ENCODE assay signal across 17 cellular contexts in the genomic region with DNA sequence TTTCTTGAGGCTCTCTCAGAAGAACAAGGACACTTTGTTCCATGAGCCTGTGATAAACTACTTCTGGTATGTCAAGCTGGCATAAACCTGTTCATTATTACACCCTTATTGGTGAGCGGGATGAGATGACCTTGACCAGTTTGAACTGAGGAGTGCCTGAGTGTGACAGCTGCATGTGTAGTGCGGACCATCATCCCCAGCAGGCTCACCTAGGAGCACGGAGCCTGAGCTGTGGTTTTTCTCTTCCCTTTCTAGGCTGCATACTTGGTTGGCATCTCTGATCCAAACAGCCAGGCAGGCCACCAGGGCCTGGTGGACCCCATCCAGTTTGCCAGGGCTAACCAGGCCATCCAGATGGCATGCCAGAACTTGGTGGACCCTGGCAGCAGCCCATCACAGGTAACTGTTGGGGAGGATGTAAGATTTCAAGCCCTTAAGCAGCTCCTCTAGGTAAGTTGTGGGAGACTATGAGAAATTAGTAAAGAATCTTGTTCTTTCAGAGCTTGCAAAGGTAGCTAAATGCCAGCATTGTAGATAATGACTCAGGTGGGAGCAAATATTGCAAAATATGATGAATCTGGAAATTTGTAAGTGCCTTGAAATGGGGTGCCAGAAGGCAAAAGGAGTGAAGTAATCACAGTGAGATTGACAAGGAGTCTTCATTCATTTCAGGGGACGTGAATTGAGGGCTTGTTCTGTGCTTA.
DNase-seq lines count a peak whose midpoint lies in the region; ATAC-seq, FAIRE-seq and TF ChIP-seq lines count a peak whose summit lies in the region.
"Had no signal": no experiment of that assay in that cellular context is flagged by ENCODE, and none has a peak within 500 bp of the region (broad histone marks: within the 10 kb centered on the region; RNA-seq: fewer than 3 reads in every experiment).

No MANE protein-coding gene starts in this region.

- DNase-seq in HFFc6, result no peak
- peak; percentile 61 for DNase-seq in RWPE1 (ENCODE audit: low spot score)
- DNase-seq in keratinocyte (ENCODE audit: low read depth, low spot score), result no peak
- no peak for DNase-seq in substantia nigra (lab: John Stamatoyannopoulos, UW)
- no peak for DNase-seq in stimulated activated naive B cell treated with anti-CD40 and anti-IgM and Interleukin-4, amounts not matched to agents 10 μg/mL and 1 μg/mL and 100 μg/mL, for 72 hours
- DNase-seq in NCI-H1105 (lab: John Stamatoyannopoulos, UW), result no peak
- DNase-seq in esophagus squamous epithelium (lab: John Stamatoyannopoulos, UW), result no peak
- DNase-seq: BE2C; CD8-positive, alpha-beta memory T cell; DND-41; GDM1; Kasumi-1; NCI-H1436; NCI-H2081; NCI-H510A treated with DMSO at 0.1 percent for 48 hours; SJCRH30 had no signal

- H3K4me2 ChIP-seq in keratinocyte (ENCODE audit: control insufficient read depth, extremely low read depth, insufficient read depth, low read depth, low read length), result peak overlapping the region; percentile 59

- H3K79me2 ChIP-seq in keratinocyte (ENCODE audit: control insufficient read depth, insufficient read depth, low read length), result no peaks in the 10 kb centered on the region

- H3K4me3 Mint-ChIP-seq in HFFc6, result no peak overlapping the region
- no peak overlapping the region for H3K4me3 Mint-ChIP-seq in stimulated activated naive B cell treated with anti-CD40 and anti-IgM and Interleukin-4, amounts not matched to agents 10 μg/mL and 1 μg/mL and 100 μg/mL, for 72 hours
- H3K4me3 Mint-ChIP-seq: CD8-positive, alpha-beta memory T cell had no signal

- POLR2A ChIA-PET in RWPE1 (lab: Yijun Ruan, JAX; ENCODE audit: low non-redundant PET), result no interaction called here

- H3K36me3 Mint-ChIP-seq in HFFc6 (ENCODE audit: low read depth), result peaks cover 42% of the 10 kb centered on the region
- H3K36me3 Mint-ChIP-seq in stimulated activated naive B cell treated with anti-CD40 and anti-IgM and Interleukin-4, amounts not matched to agents 10 μg/mL and 1 μg/mL and 100 μg/mL, for 72 hours, result no peaks in the 10 kb centered on the region
- H3K36me3 Mint-ChIP-seq: CD8-positive, alpha-beta memory T cell had no signal

- no peaks in the 10 kb centered on the region for H3K27me3 Mint-ChIP-seq in HFFc6 (ENCODE audit: insufficient read depth)
- H3K27me3 Mint-ChIP-seq in stimulated activated naive B cell treated with anti-CD40 and anti-IgM and Interleukin-4, amounts not matched to agents 10 μg/mL and 1 μg/mL and 100 μg/mL, for 72 hours, result no peaks in the 10 kb centered on the region

- H3K27ac ChIP-seq in RWPE1 (0 out of 2 replicates have a peak overlapping the region, but pooled peaks have one; percentile 15), keratinocyte (ENCODE audit: control insufficient read depth, insufficient read depth, low read length) (peak overlapping the region; percentile 88), substantia nigra (ENCODE audit: low read depth, low read length, poor library complexity, severe bottlenecking) (peak overlapping the region; percentile 5), esophagus squamous epithelium (no peak overlapping the region)
- H3K27ac ChIP-seq: SJCRH30 had no signal

- H3K9me3 ChIP-seq in keratinocyte (ENCODE audit: control insufficient read depth, low read depth, low read length), result no peaks in the 10 kb centered on the region
- no peaks in the 10 kb centered on the region for H3K9me3 ChIP-seq in esophagus squamous epithelium
- H3K9me3 ChIP-seq: BE2C, SJCRH30 had no signal

- H3K9me1 ChIP-seq in keratinocyte (ENCODE audit: control insufficient read depth, extremely low read depth, insufficient read depth, low read length), result no peaks in the 10 kb centered on the region

- H4K20me1 ChIP-seq in keratinocyte (ENCODE audit: control insufficient read depth, extremely low read depth, insufficient read depth, low read length), result no peaks in the 10 kb centered on the region

- intact Hi-C loops in esophagus squamous epithelium (cut with DNase I), result no loop called here

- WGBS in esophagus squamous epithelium, 2 donors, result 72 to 89% methylated on average over 2 to 4 of the region's 4 CpGs

- no peak for TF ChIP-seq POLR2A in esophagus squamous epithelium (IDR thresholded peaks at IDR 0.05)

- H3K4me3 ChIP-seq in keratinocyte (ENCODE audit: control insufficient read depth in 2 of 3, extremely low read depth in 1 of 3, insufficient read depth in 2 of 3, low read depth in 1 of 3, low read length in 3 of 3), result peak overlapping the region in 1 of 3 experiments; percentile 1
- H3K4me3 ChIP-seq in esophagus squamous epithelium, result no peak overlapping the region
- H3K4me3 ChIP-seq: SJCRH30 had no signal

- no peak overlapping the region for H2AFZ ChIP-seq in keratinocyte (ENCODE audit: control insufficient read depth, low read length)

- peaks cover 58% of the 10 kb centered on the region for H3K4me1 Mint-ChIP-seq in HFFc6 (ENCODE audit: low read depth)
- H3K4me1 Mint-ChIP-seq in stimulated activated naive B cell treated with anti-CD40 and anti-IgM and Interleukin-4, amounts not matched to agents 10 μg/mL and 1 μg/mL and 100 μg/mL, for 72 hours, result no peaks in the 10 kb centered on the region
- H3K4me1 Mint-ChIP-seq: CD8-positive, alpha-beta memory T cell had no signal

- CTCF ChIA-PET in RWPE1 (lab: Yijun Ruan, JAX), result interaction anchor here (1.3 kb wide), 1 partner anchor 11 kb away, joined by 9 read pairs; no protein-coding TSS in a partner anchor

- H3K9me3 Mint-ChIP-seq in HFFc6, result no peaks in the 10 kb centered on the region
- no peaks in the 10 kb centered on the region for H3K9me3 Mint-ChIP-seq in stimulated activated naive B cell treated with anti-CD40 and anti-IgM and Interleukin-4, amounts not matched to agents 10 μg/mL and 1 μg/mL and 100 μg/mL, for 72 hours
- H3K9me3 Mint-ChIP-seq: CD8-positive, alpha-beta memory T cell had no signal

- peak overlapping the region; percentile 77 for H3K27ac Mint-ChIP-seq in HFFc6
- no peak overlapping the region for H3K27ac Mint-ChIP-seq in stimulated activated naive B cell treated with anti-CD40 and anti-IgM and Interleukin-4, amounts not matched to agents 10 μg/mL and 1 μg/mL and 100 μg/mL, for 72 hours

- H3K27me3 ChIP-seq in keratinocyte (ENCODE audit: control insufficient read depth, extremely low read depth, insufficient read depth, low read length), result no peaks in the 10 kb centered on the region
- no peaks in the 10 kb centered on the region for H3K27me3 ChIP-seq in esophagus squamous epithelium
- H3K27me3 ChIP-seq: BE2C, SJCRH30 had no signal

- peak overlapping the region; percentile 55 for H3K9ac ChIP-seq in keratinocyte (ENCODE audit: control insufficient read depth, extremely low read depth, insufficient read depth, low read length)

- dilution Hi-C loops in keratinocyte (cut with MboI; ENCODE audit: extremely low pct_ligation_motif_present, low sequenced_read_pairs), result loop anchor here (25.0 kb wide), 1 partner anchor 284 kb away; a partner anchor contains a TSS

- H3K4me1 ChIP-seq in keratinocyte (ENCODE audit: control insufficient read depth, extremely low read depth, insufficient read depth, low read length) (peaks cover 47% of the 10 kb centered on the region), esophagus squamous epithelium (peaks cover 0 to 11% (median 0%) of the 10 kb centered on the region in 3 donors)

- H3K36me3 ChIP-seq in keratinocyte (ENCODE audit: control insufficient read depth in 2 of 2, extremely low read depth in 1 of 2, insufficient read depth in 2 of 2, low read length in 2 of 2) (peaks cover 0 to 1% of the 10 kb centered on the region in 2 experiments), esophagus squamous epithelium (no peaks in the 10 kb centered on the region)
- H3K36me3 ChIP-seq: BE2C, SJCRH30 had no signal

- peak; percentile 92 for FAIRE-seq in keratinocyte (lab: Jason Lieb, UNC)
- FAIRE-seq: H1 had no signal

- ATAC-seq in stimulated activated naive B cell treated with anti-CD40 and anti-IgM and Interleukin-4, amounts not matched to agents 10 μg/mL and 1 μg/mL and 100 μg/mL, for 72 hours (replicated peaks), result no peak

- no peak for TF ChIP-seq CTCF in HFFc6 (IDR thresholded peaks at IDR 0.05)
- no peak for TF ChIP-seq CTCF in RWPE1 (conservative IDR thresholded peaks at IDR 0.05; ENCODE audit: low read depth)
- TF ChIP-seq CTCF in keratinocyte (optimal IDR thresholded peaks at IDR 0.05 in 1 of 3, IDR thresholded peaks at IDR 0.05 in 1 of 3, conservative IDR thresholded peaks at IDR 0.05 in 1 of 3; ENCODE audit: extremely low read depth in 1 of 3, insufficient read depth in 2 of 3, low read length in 3 of 3), result no peak
- TF ChIP-seq CTCF in esophagus squamous epithelium (IDR thresholded peaks at IDR 0.05), result no peak

Comparison
In these comparisons a context has a peak if more than half of its experiments do, and no peak if none do; other contexts are left out.
1. H3K27ac ChIP-seq: peak in RWPE1 (single experiment), keratinocyte (single experiment) and substantia nigra (single experiment); none in esophagus squamous epithelium (0 of 4).